In the genomic region with DNA sequence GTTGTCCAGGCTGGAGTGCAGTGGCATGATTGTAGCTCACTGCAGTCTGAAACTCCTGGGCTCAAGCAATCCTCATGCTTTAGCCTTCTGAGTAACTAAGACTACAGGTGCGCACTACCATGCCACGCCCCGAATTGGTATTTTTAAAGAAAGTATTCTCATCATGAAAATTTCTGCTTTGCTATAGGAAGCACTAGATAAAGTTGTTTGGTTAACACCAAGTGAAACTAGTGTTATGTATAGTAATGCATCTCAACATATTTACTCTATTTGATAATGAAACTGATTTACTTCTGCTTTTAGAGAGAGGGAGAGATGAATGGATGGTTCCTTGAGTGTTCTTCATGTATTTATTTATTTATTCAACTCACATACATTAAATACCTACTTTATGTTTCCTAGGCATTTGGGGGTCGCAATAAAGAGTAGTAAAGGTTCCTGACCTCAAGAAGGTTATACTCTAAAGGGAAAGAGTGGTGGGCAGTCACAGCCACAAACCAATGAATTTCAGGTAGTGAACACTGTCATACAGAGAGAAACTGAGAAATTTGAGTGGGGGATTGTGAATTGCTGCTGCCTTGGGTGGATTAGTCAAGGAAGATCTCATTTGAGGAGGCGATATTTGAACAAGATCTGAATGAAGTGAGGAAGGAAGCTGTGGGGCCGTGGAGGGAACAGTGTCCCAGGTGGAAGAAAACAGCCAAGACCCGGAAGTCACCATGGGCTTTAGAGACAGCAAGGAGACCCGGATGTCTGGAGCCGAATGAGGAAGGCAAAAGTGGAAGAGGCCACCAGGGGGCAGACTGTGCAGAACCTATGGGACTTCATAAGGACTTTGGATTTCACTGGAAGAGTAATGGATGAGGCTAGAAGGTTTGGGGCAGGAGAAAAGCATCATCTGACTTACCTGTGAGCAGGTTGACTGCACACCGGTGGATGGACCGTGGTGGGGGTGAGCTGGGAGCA, we compare ENCODE assay signal across 8 cellular contexts.
DNase-seq lines count a peak whose midpoint lies in the region; TF ChIP-seq lines count a peak whose summit lies in the region.

No MANE protein-coding gene starts in this region.

- peaks cover 4% of the 10 kb centered on the region for H3K36me3 Mint-ChIP-seq in activated CD4-positive, alpha-beta T cell treated with anti-CD3 and anti-CD28 coated beads, Interleukin-2, amount 10 ng/mL, durations not matched to agents 7 days and 5 days (ENCODE audit: low read depth)
- H3K36me3 Mint-ChIP-seq in T-helper 2 cell treated with Interferon-gamma antibody and Interleukin-4, amounts not matched to agents 5 μg/mL and 100 μg/mL, for 36 hours (ENCODE audit: low read depth): no peaks in the 10 kb centered on the region

- no peaks in the 10 kb centered on the region for H3K27me3 ChIP-seq in H7 (ENCODE audit: control insufficient read depth, insufficient read depth, low read length)
- H3K27me3 ChIP-seq in Loucy (ENCODE audit: insufficient read depth, low read length, poor library complexity, severe bottlenecking): no peaks in the 10 kb centered on the region
- no peaks in the 10 kb centered on the region for H3K27me3 ChIP-seq in osteoblast (ENCODE audit: insufficient read depth, low read length)

- H3K4me1 ChIP-seq in Loucy (ENCODE audit: insufficient read depth, low read length, poor library complexity, severe bottlenecking) (no peaks in the 10 kb centered on the region), osteoblast (ENCODE audit: insufficient read depth, low read length) (peaks cover 13% of the 10 kb centered on the region)

- no peak overlapping the region for H3K4me2 ChIP-seq in Loucy (ENCODE audit: low read depth, low read length, poor library complexity, severe bottlenecking)
- H3K4me2 ChIP-seq in osteoblast (ENCODE audit: insufficient read depth, low read length): no peak overlapping the region

- peak; percentile 77 for TF ChIP-seq CTCF in Loucy (conservative IDR thresholded peaks at IDR 0.05; ENCODE audit: low read length)
- peak; percentile 66 for TF ChIP-seq CTCF in osteoblast (IDR thresholded peaks at IDR 0.05; ENCODE audit: extremely low read depth, low read depth, low read length)

- no peaks in the 10 kb centered on the region for H3K9me3 ChIP-seq in Loucy (ENCODE audit: insufficient read depth, low read depth, low read length)
- H3K9me3 ChIP-seq in osteoblast (ENCODE audit: low read depth, low read length): no peaks in the 10 kb centered on the region

- POLR2A ChIA-PET in activated CD4-positive, alpha-beta T cell treated with anti-CD3 and anti-CD28 coated beads, Interleukin-2, amount 10 ng/mL, durations not matched to agents 7 days and 5 days (lab: Charles Lee): no interaction called here

- H4K20me1 ChIP-seq in Loucy (ENCODE audit: insufficient read depth, low read length, poor library complexity, severe bottlenecking) (no peaks in the 10 kb centered on the region), osteoblast (ENCODE audit: insufficient read depth, low read length) (no peaks in the 10 kb centered on the region)

- TF ChIP-seq POLR2A in erythroblast (IDR thresholded peaks at IDR 0.05; ENCODE audit: low read length): no peak

- H3K79me2 ChIP-seq in Loucy (ENCODE audit: insufficient read depth, low read length) (no peaks in the 10 kb centered on the region), osteoblast (ENCODE audit: insufficient read depth, low read length) (no peaks in the 10 kb centered on the region)

- CTCF ChIA-PET in activated CD4-positive, alpha-beta T cell treated with anti-CD3 and anti-CD28 coated beads, Interleukin-2, amount 10 ng/mL, durations not matched to agents 7 days and 5 days (lab: Charles Lee): interaction anchor here (0.6 to 1.5 kb wide), 4 partner anchors 8 to 42 kb away, joined by 3 to 6 read pairs (median 4); no protein-coding TSS in a partner anchor

- no peaks in the 10 kb centered on the region for H3F3A ChIP-seq in Loucy (ENCODE audit: low read depth)

- H3K9me3 Mint-ChIP-seq in activated CD4-positive, alpha-beta T cell treated with anti-CD3 and anti-CD28 coated beads, Interleukin-2, amount 10 ng/mL, durations not matched to agents 7 days and 5 days: peaks cover 6% of the 10 kb centered on the region
- H3K9me3 Mint-ChIP-seq in T-helper 2 cell treated with Interferon-gamma antibody and Interleukin-4, amounts not matched to agents 5 μg/mL and 100 μg/mL, for 36 hours: peaks cover 4% of the 10 kb centered on the region

- no peaks in the 10 kb centered on the region for H3K27me3 Mint-ChIP-seq in activated CD4-positive, alpha-beta T cell treated with anti-CD3 and anti-CD28 coated beads, Interleukin-2, amount 10 ng/mL, durations not matched to agents 7 days and 5 days
- peaks cover 3% of the 10 kb centered on the region for H3K27me3 Mint-ChIP-seq in T-helper 2 cell treated with Interferon-gamma antibody and Interleukin-4, amounts not matched to agents 5 μg/mL and 100 μg/mL, for 36 hours (ENCODE audit: low read depth)

- H3K36me3 ChIP-seq in H7 (replicated peaks; ENCODE audit: control insufficient read depth, insufficient read depth, low read length): no peaks in the 10 kb centered on the region
- H3K36me3 ChIP-seq in Loucy (ENCODE audit: insufficient read depth, low read length): no peaks in the 10 kb centered on the region
- H3K36me3 ChIP-seq in osteoblast (ENCODE audit: insufficient read depth, low read length): no peaks in the 10 kb centered on the region

- no peak overlapping the region for H3K4me3 ChIP-seq in H7 (ENCODE audit: insufficient read depth, low read depth, low read length)
- no peak overlapping the region for H3K4me3 ChIP-seq in Loucy (ENCODE audit: low read length, poor library complexity, severe bottlenecking)
- no peak overlapping the region for H3K4me3 ChIP-seq in osteoblast (ENCODE audit: insufficient read depth, low read length)

- no peak overlapping the region for H3K9ac ChIP-seq in Loucy (ENCODE audit: low read depth, low read length, poor library complexity, severe bottlenecking)

- DNase-seq in activated gamma-delta T cell treated with Interleukin-2 at 50 U/mL for 16 hours (peak; percentile 45), activated gamma-delta T cell (lab: John Stamatoyannopoulos, UW) (no peak), H7 (peak; percentile 66), erythroblast (lab: John Stamatoyannopoulos, UW) (peak; percentile 58 to 74), osteoblast (ENCODE audit: insufficient read length, low spot score, missing footprints) (no peak)
- DNase-seq in activated CD4-positive, alpha-beta T cell treated with anti-CD3 and anti-CD28 coated beads, Interleukin-2, amount 10 ng/mL, durations not matched to agents 7 days and 5 days: peak; percentile 38
- DNase-seq in T-helper 2 cell treated with Interferon-gamma antibody and Interleukin-4, amounts not matched to agents 5 μg/mL and 100 μg/mL, for 36 hours (ENCODE audit: low spot score): no peak

- H3K27ac ChIP-seq in osteoblast (ENCODE audit: low read depth, low read length): no peak overlapping the region

- no peaks in the 10 kb centered on the region for H3K9me2 ChIP-seq in Loucy (replicated peaks; ENCODE audit: low read depth, low read length)

- H3K4me1 Mint-ChIP-seq in activated CD4-positive, alpha-beta T cell treated with anti-CD3 and anti-CD28 coated beads, Interleukin-2, amount 10 ng/mL, durations not matched to agents 7 days and 5 days: peaks cover 21% of the 10 kb centered on the region
- peaks cover 39% of the 10 kb centered on the region for H3K4me1 Mint-ChIP-seq in T-helper 2 cell treated with Interferon-gamma antibody and Interleukin-4, amounts not matched to agents 5 μg/mL and 100 μg/mL, for 36 hours (ENCODE audit: low read depth)

- H3K27ac Mint-ChIP-seq in activated CD4-positive, alpha-beta T cell treated with anti-CD3 and anti-CD28 coated beads, Interleukin-2, amount 10 ng/mL, durations not matched to agents 7 days and 5 days: no peak overlapping the region
- H3K27ac Mint-ChIP-seq in T-helper 2 cell treated with Interferon-gamma antibody and Interleukin-4, amounts not matched to agents 5 μg/mL and 100 μg/mL, for 36 hours: no peak overlapping the region

- H2AFZ ChIP-seq in Loucy (ENCODE audit: low read length) (peak overlapping the region; percentile 71), osteoblast (ENCODE audit: low read length) (no peak overlapping the region)

- H3K4me3 Mint-ChIP-seq in activated CD4-positive, alpha-beta T cell treated with anti-CD3 and anti-CD28 coated beads, Interleukin-2, amount 10 ng/mL, durations not matched to agents 7 days and 5 days: no peak overlapping the region
- H3K4me3 Mint-ChIP-seq in T-helper 2 cell treated with Interferon-gamma antibody and Interleukin-4, amounts not matched to agents 5 μg/mL and 100 μg/mL, for 36 hours: no peak overlapping the region

Comparison
In these comparisons a context has a peak if more than half of its experiments do, and no peak if none do; other contexts are left out.
1. DNase-seq: peak in activated gamma-delta T cell treated with Interleukin-2 at 50 U/mL for 16 hours (single experiment), H7 (single experiment), activated CD4-positive, alpha-beta T cell treated with anti-CD3 and anti-CD28 coated beads, Interleukin-2, amount 10 ng/mL, durations not matched to agents 7 days and 5 days (single experiment) and erythroblast (2 of 2); none in activated gamma-delta T cell (single experiment), osteoblast (single experiment) and T-helper 2 cell treated with Interferon-gamma antibody and Interleukin-4, amounts not matched to agents 5 μg/mL and 100 μg/mL, for 36 hours (single experiment).